Comparison of ENCODE assay signal across 20 cellular contexts in genomic region chr21:24225432-24225831, GRCh38.
DNase-seq lines count a peak whose midpoint lies in the region; ATAC-seq and TF ChIP-seq lines count a peak whose summit lies in the region.
"Had no signal": no experiment of that assay in that cellular context is flagged by ENCODE, and none has a peak within 500 bp of the region (broad histone marks: within the 10 kb centered on the region; RNA-seq: fewer than 3 reads in every experiment).

No MANE protein-coding gene starts in this region.

- no peak for TF ChIP-seq CTCF in foreskin keratinocyte (conservative IDR thresholded peaks at IDR 0.05)
- no peak for TF ChIP-seq CTCF in BE2C (IDR thresholded peaks at IDR 0.05; ENCODE audit: low read depth, low read length)

- no peak overlapping the region for H3K27ac ChIP-seq in foreskin keratinocyte
- H3K27ac ChIP-seq: lower lobe of right lung, sigmoid colon had no signal

- H3K4me1 ChIP-seq in adipocyte (ENCODE audit: control insufficient read depth, insufficient read depth, low read length), result no peaks in the 10 kb centered on the region
- H3K4me1 ChIP-seq in foreskin keratinocyte, result peaks cover 8% of the 10 kb centered on the region
- 0 out of 2 replicates have a peak, but pooled peaks cover 1% of the 10 kb centered on the region for H3K4me1 ChIP-seq in BE2C
- H3K4me1 ChIP-seq: lower lobe of right lung, sigmoid colon had no signal

- H3K9me3 ChIP-seq in adipocyte (ENCODE audit: control insufficient read depth, low read length), result no peaks in the 10 kb centered on the region
- no peaks in the 10 kb centered on the region for H3K9me3 ChIP-seq in BE2C
- H3K9me3 ChIP-seq: lower lobe of right lung, sigmoid colon had no signal

- H3K27me3 ChIP-seq in adipocyte (replicated peaks; ENCODE audit: control insufficient read depth, insufficient read depth, low read length) (no peaks in the 10 kb centered on the region), foreskin keratinocyte (no peaks in the 10 kb centered on the region), BE2C (no peaks in the 10 kb centered on the region)
- H3K27me3 ChIP-seq: sigmoid colon had no signal

- peak; percentile 92 for ATAC-seq in foreskin keratinocyte
- ATAC-seq in HG03520 (IDR thresholded peaks at IDR 0.05; ENCODE audit: unreplicated experiment), result no peak
- no peak for ATAC-seq in GM21367 (IDR thresholded peaks at IDR 0.05; ENCODE audit: unreplicated experiment)
- no peak for ATAC-seq in GM18511 (IDR thresholded peaks at IDR 0.05; ENCODE audit: unreplicated experiment)
- ATAC-seq: activated CD8-positive, alpha-beta T cell treated with anti-CD3 and anti-CD28 coated beads, Interleukin-2, amount 10 ng/mL, durations not matched to agents 7 days and 5 days; lower lobe of right lung; Right ventricle myocardium inferior had no signal

- H3K36me3 ChIP-seq in adipocyte (ENCODE audit: control insufficient read depth, insufficient read depth, low read length, severe bottlenecking) (no peaks in the 10 kb centered on the region), BE2C (no peaks in the 10 kb centered on the region)
- H3K36me3 ChIP-seq: lower lobe of right lung, sigmoid colon had no signal

- no peak overlapping the region for H3K9ac ChIP-seq in adipocyte (ENCODE audit: low read length)

- DNase-seq in ELR (ENCODE audit: low read depth), result peak; percentile 73
- peak; percentile 42 for DNase-seq in NCI-H526 treated with DMSO at 0.1 percent for 48 hours (lab: John Stamatoyannopoulos, UW)
- DNase-seq in adipocyte (ENCODE audit: low read depth), result peak; percentile 58
- DNase-seq in foreskin keratinocyte, result peak; percentile 53 to 74
- no peak for DNase-seq in BE2C
- DNase-seq: activated CD4-positive, alpha-beta T cell treated with anti-CD3 and anti-CD28 coated beads for 1 hour; activated CD8-positive, alpha-beta T cell treated with anti-CD3 and anti-CD28 coated beads, Interleukin-2, amount 10 ng/mL, durations not matched to agents 7 days and 5 days; caudate nucleus; HCEC 1CT; lower lobe of right lung; NCI-H1092; NCI-H2029 treated with DMSO at 0.1 percent for 48 hours; NCI-H446; NK-92 treated with Interleukin-12 subunit alpha and Interleukin-12 subunit beta, amount 100 ng/mL, for 24 hours; sigmoid colon; substantia nigra had no signal

- no peak overlapping the region for H3K4me3 ChIP-seq in adipocyte (ENCODE audit: low read length)
- H3K4me3 ChIP-seq in BE2C (ENCODE audit: low read depth, low read length), result no peak overlapping the region
- H3K4me3 ChIP-seq: lower lobe of right lung, sigmoid colon had no signal
